In the genomic region with DNA sequence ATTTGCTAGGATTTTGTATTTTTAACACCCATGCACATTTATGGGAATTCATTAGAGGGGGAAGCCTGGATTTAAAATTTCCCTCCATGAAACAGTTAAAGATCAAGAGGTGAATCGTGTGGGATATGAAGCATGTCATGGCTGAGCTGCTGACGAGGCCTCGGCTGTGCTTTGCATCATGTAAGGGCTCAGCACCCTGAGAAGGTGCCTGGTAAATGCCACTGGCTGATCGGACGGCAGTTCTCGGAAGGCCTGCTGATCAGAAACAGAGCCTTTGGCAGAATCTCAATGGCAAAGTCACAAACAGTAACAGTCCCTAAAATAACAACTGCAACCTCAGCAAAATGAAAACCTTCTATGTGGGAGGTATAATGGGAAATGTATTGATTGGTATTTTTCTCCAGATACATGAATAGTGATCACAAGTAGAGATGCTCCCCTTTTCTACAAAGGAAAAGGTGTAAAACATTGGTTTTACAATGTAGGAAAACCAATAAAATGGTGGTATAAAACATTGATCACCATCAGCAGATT, we compare ENCODE assay signal across 1 cellular context.
A peak's percentile ranks its signal among the peaks of the same experiment; 100 is the strongest.
TF ChIP-seq lines count a peak whose summit lies in the region.

No MANE protein-coding gene starts in this region.

TF ChIP-seq in H1, 55 proteins besides CTCF, POLR2A, EP300 and RAD21:
- 0 out of 2 replicates have a peak, but pooled peaks have one; percentile 11 for TF ChIP-seq MAFK (IDR thresholded peaks at IDR 0.05; ENCODE audit: low read depth, low read length)
- TF ChIP-seq SP1 (IDR thresholded peaks at IDR 0.05; ENCODE audit: low read depth, low read length) = no peak
